11 cellular contexts compared by ENCODE assay signal in genomic region chr6:7975764-7976146, GRCh38.
DNase-seq lines count a peak whose midpoint lies in the region; ATAC-seq and TF ChIP-seq lines count a peak whose summit lies in the region.
"Had no signal": no experiment of that assay in that cellular context is flagged by ENCODE, and none has a peak within 500 bp of the region (broad histone marks: within the 10 kb centered on the region; RNA-seq: fewer than 3 reads in every experiment).

No MANE protein-coding gene starts in this region.

- no peaks in the 10 kb centered on the region for H3K4me1 ChIP-seq in CD8-positive, alpha-beta memory T cell (ENCODE audit: insufficient read depth, low read length)
- peaks cover 20% of the 10 kb centered on the region for H3K4me1 ChIP-seq in mesodermal cell (ENCODE audit: control insufficient read depth, insufficient read depth, low read length, poor library complexity, severe bottlenecking)
- peaks cover 15% of the 10 kb centered on the region for H3K4me1 ChIP-seq in suprapubic skin

- peak overlapping the region; percentile 41 for H3K27ac ChIP-seq in CD8-positive, alpha-beta memory T cell (ENCODE audit: low read depth, low read length)
- peak overlapping the region; percentile 81 for H3K27ac ChIP-seq in caudate nucleus (ENCODE audit: low read depth, low read length)
- peak overlapping the region; percentile 93 for H3K27ac ChIP-seq in mesodermal cell (ENCODE audit: low read depth, low read length, severe bottlenecking)
- H3K27ac ChIP-seq in suprapubic skin: no peak overlapping the region
- H3K27ac ChIP-seq: epithelial cell of prostate had no signal

- ATAC-seq in HG03520 (IDR thresholded peaks at IDR 0.05; ENCODE audit: unreplicated experiment): peak; percentile 57

- H3K36me3 ChIP-seq in CD8-positive, alpha-beta memory T cell (ENCODE audit: insufficient read depth, low read length): no peaks in the 10 kb centered on the region
- H3K36me3 ChIP-seq in mesodermal cell (ENCODE audit: control insufficient read depth, insufficient read depth, low read length): no peaks in the 10 kb centered on the region
- H3K36me3 ChIP-seq in MG63: no peaks in the 10 kb centered on the region
- H3K36me3 ChIP-seq in suprapubic skin: no peaks in the 10 kb centered on the region

- H3K9me3 Mint-ChIP-seq in CD8-positive, alpha-beta memory T cell: peaks cover 0 to 3% (median 0%) of the 10 kb centered on the region in 5 donors
- H3K9me3 Mint-ChIP-seq: activated CD4-positive, alpha-beta memory T cell treated with anti-CD3 and anti-CD28 coated beads for 36 hours had no signal

- H3K36me3 Mint-ChIP-seq in CD8-positive, alpha-beta memory T cell: peaks cover 0 to 2% (median 0%) of the 10 kb centered on the region in 3 donors
- H3K36me3 Mint-ChIP-seq: activated CD4-positive, alpha-beta memory T cell treated with anti-CD3 and anti-CD28 coated beads for 36 hours had no signal

- no peak overlapping the region for H3K4me3 Mint-ChIP-seq in CD8-positive, alpha-beta memory T cell
- H3K4me3 Mint-ChIP-seq: activated CD4-positive, alpha-beta memory T cell treated with anti-CD3 and anti-CD28 coated beads for 36 hours had no signal

- DNase-seq in CD8-positive, alpha-beta memory T cell: no peak
- peak in 11 of 61 donors; percentile 6 to 39 (median 17) for DNase-seq in caudate nucleus (lab: John Stamatoyannopoulos, UW)
- DNase-seq in NOMO-1 treated with DMSO at 0.1 percent for 48 hours (lab: John Stamatoyannopoulos, UW; ENCODE audit: unreplicated experiment): no peak
- DNase-seq in NCI-H2029 (lab: John Stamatoyannopoulos, UW): no peak
- no peak for DNase-seq in MG63
- DNase-seq in suprapubic skin (ENCODE audit: low spot score in 2 of 2): no peak
- DNase-seq: NCI-H1694 treated with DMSO at 0.1 percent for 48 hours had no signal

- H3K27me3 Mint-ChIP-seq in CD8-positive, alpha-beta memory T cell: peaks cover 9 to 12% of the 10 kb centered on the region in 2 donors

- no peak for TF ChIP-seq EP300 in suprapubic skin (IDR thresholded peaks at IDR 0.05)

- CTCF ChIA-PET in CD8-positive, alpha-beta memory T cell (lab: Charles Lee): no interaction called here

- POLR2A ChIA-PET in CD8-positive, alpha-beta memory T cell (lab: Charles Lee): no interaction called here

- no peak for TF ChIP-seq POLR2A in suprapubic skin (IDR thresholded peaks at IDR 0.05)

- H3K9me3 ChIP-seq in CD8-positive, alpha-beta memory T cell (ENCODE audit: low read length): no peaks in the 10 kb centered on the region
- peaks cover 8% of the 10 kb centered on the region for H3K9me3 ChIP-seq in mesodermal cell (ENCODE audit: control insufficient read depth, low read length)
- H3K9me3 ChIP-seq in MG63: 0 out of 2 replicates have a peak, but pooled peaks cover 2% of the 10 kb centered on the region
- H3K9me3 ChIP-seq in suprapubic skin: no peaks in the 10 kb centered on the region

- H3K4me3 ChIP-seq in CD8-positive, alpha-beta memory T cell (ENCODE audit: low read length): no peak overlapping the region
- H3K4me3 ChIP-seq in mesodermal cell (ENCODE audit: extremely low read depth, insufficient read depth, low read length, poor library complexity, severe bottlenecking) (no peak overlapping the region), MG63 (no peak overlapping the region), suprapubic skin (no peak overlapping the region)

- 87% methylated on average over 6 to 7 of the region's 8 CpGs for WGBS in mesodermal cell (ENCODE audit: insufficient coverage in 2 of 2), 2 experiments
- WGBS in suprapubic skin: 47% methylated on average over 8 of the region's 8 CpGs

- TF ChIP-seq CTCF in suprapubic skin (IDR thresholded peaks at IDR 0.05): no peak

- no peak overlapping the region for H3K27ac Mint-ChIP-seq in CD8-positive, alpha-beta memory T cell
- H3K27ac Mint-ChIP-seq: activated CD4-positive, alpha-beta memory T cell treated with anti-CD3 and anti-CD28 coated beads for 36 hours had no signal

- H3K4me1 Mint-ChIP-seq in CD8-positive, alpha-beta memory T cell: no peaks in the 10 kb centered on the region

- no peaks in the 10 kb centered on the region for H3K27me3 ChIP-seq in CD8-positive, alpha-beta memory T cell (ENCODE audit: insufficient read depth, low read length, poor library complexity, severe bottlenecking)
- peaks cover 5% of the 10 kb centered on the region; the same call in 1 of the 2 replicates for H3K27me3 ChIP-seq in MG63
- H3K27me3 ChIP-seq in suprapubic skin: no peaks in the 10 kb centered on the region
